Comparison of ENCODE assay signal across 8 cellular contexts in the genomic region with DNA sequence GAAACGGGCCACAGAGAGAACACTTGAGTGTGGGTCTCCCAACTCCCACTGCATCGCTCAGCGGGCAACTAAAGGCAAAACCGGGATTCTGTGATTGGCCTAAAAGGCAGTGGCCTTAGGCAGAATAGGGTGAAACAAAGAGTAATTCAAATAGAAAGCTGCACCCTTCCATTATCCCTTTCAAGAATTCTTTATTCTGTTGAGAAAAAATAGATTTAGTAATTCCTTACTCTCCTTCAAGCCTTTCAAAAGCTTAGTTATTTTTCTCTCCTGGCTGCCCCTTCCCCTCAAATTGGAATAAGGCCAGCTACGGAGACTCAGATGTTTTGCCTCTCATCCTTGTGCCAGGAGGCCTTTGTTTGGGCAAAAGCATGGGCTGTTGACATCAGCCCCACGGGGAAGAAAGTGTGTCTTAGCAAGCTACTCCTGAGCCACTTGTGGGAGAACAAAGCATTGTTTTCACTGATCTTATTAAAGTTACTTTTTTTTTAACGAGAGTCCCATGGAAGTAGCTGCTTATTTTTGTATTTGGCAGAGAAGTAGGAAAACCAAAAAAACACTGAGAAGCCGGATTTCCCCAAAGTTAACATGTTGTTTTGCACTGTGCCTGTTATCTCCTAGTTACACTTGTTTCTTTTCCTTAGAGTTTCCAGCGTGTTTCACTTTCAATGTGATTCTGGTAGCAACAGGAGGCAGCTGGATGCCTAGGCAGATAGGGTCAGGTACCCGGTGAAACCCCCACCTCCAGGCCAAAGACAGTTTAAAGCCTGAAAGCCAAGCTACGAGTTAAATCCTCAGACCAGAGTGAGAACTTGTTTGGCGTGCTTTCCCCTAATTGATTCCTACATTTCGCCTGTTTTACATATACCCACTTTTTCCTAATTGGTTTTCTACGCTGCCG. TPM values are rescaled to one million over a fixed set of nuclear protein-coding genes. Genes with fewer than 3 reads are reported as not detected.
DNase-seq lines count a peak whose midpoint lies in the region; ATAC-seq, FAIRE-seq and TF ChIP-seq lines count a peak whose summit lies in the region.

No MANE protein-coding gene starts in this region.

- H3K27ac Mint-ChIP-seq in endothelial cell (ENCODE audit: unreplicated experiment) (peak overlapping the region; percentile 93), neural progenitor cell (no peak overlapping the region)

- no peak for TF ChIP-seq CTCF in endothelial cell (IDR thresholded peaks at IDR 0.05; ENCODE audit: unreplicated experiment)
- no peak for TF ChIP-seq CTCF in neural progenitor cell (IDR thresholded peaks at IDR 0.05)

- H2AFZ ChIP-seq in neural progenitor cell (replicated peaks): no peak overlapping the region

- no peak overlapping the region for H3K27ac ChIP-seq in neural progenitor cell

- DNase-seq in GM19239 (ENCODE audit: insufficient read length, low spot score): no peak
- DNase-seq in RKO (ENCODE audit: low spot score): peak; percentile 34
- DNase-seq in endothelial cell (ENCODE audit: low spot score): peak; percentile 12
- DNase-seq in neural progenitor cell (ENCODE audit: low spot score): peak; percentile 39
- DNase-seq in urothelium cell line (ENCODE audit: low spot score): no peak
- DNase-seq in amniotic stem cell (lab: John Stamatoyannopoulos, UW): no peak
- DNase-seq in HEK293T (ENCODE audit: extremely low spot score): no peak

- H3K27me3 Mint-ChIP-seq in endothelial cell (ENCODE audit: unreplicated experiment) (peaks cover 8% of the 10 kb centered on the region), neural progenitor cell (ENCODE audit: insufficient read depth, low read depth) (peaks cover 24% of the 10 kb centered on the region)

- CTCF ChIA-PET in HEK293T (lab: Yijun Ruan, JAX): interaction anchor here (0.7 kb wide), 1 partner anchor 181 kb away, joined by 3 read pairs; no protein-coding TSS in a partner anchor

- peaks cover 13% of the 10 kb centered on the region for H3K4me1 ChIP-seq in neural progenitor cell

- H3K36me3 Mint-ChIP-seq in endothelial cell (ENCODE audit: low read depth, unreplicated experiment) (peaks cover 12% of the 10 kb centered on the region), neural progenitor cell (peaks cover 17% of the 10 kb centered on the region)

- no peaks in the 10 kb centered on the region for H3K9me3 ChIP-seq in neural progenitor cell (ENCODE audit: low read depth)

- no peak for ATAC-seq in HG03354 (IDR thresholded peaks at IDR 0.05; ENCODE audit: poor library complexity, severe bottlenecking, unreplicated experiment)

- peaks cover 54% of the 10 kb centered on the region for H4K20me1 ChIP-seq in neural progenitor cell (ENCODE audit: low read depth)

- FAIRE-seq in GM19239 (lab: Jason Lieb, UNC) (peak; percentile 51), urothelium cell line (lab: Jason Lieb, UNC) (no peak)

- no peaks in the 10 kb centered on the region for H3K9me3 Mint-ChIP-seq in endothelial cell (ENCODE audit: unreplicated experiment)
- H3K9me3 Mint-ChIP-seq in neural progenitor cell: peaks cover 4% of the 10 kb centered on the region

- H3K36me3 ChIP-seq in neural progenitor cell: no peaks in the 10 kb centered on the region

- H3K4me3 ChIP-seq in neural progenitor cell: peak overlapping the region; percentile 93

- peaks cover 59% of the 10 kb centered on the region for H3K79me2 ChIP-seq in neural progenitor cell (ENCODE audit: low read depth)

- POLR2A ChIA-PET in HEK293T (lab: Yijun Ruan, JAX): interaction anchor here (1.5 kb wide), 1 partner anchor 207 kb away, joined by 3 read pairs; a partner anchor contains a TSS

- peaks cover 6% of the 10 kb centered on the region for H3K27me3 ChIP-seq in neural progenitor cell

- H3K9ac ChIP-seq in neural progenitor cell: no peak overlapping the region

- H3F3A ChIP-seq in neural progenitor cell (ENCODE audit: low read depth): peaks cover 41% of the 10 kb centered on the region

- H3K4me2 ChIP-seq in neural progenitor cell: peak overlapping the region; percentile 96

- H3K4me1 Mint-ChIP-seq in endothelial cell (ENCODE audit: unreplicated experiment) (peaks cover 31% of the 10 kb centered on the region), neural progenitor cell (peaks cover 26% of the 10 kb centered on the region)

- H3K4me3 Mint-ChIP-seq in endothelial cell (ENCODE audit: unreplicated experiment) (peak overlapping the region; percentile 98), neural progenitor cell (peak overlapping the region; percentile 96)

TF ChIP-seq in HEK293T, 16 proteins besides CTCF, POLR2A, EP300 and RAD21:
- TF ChIP-seq SUZ12 (IDR thresholded peaks at IDR 0.05) (no peak), ELF4 (IDR thresholded peaks at IDR 0.05) (no peak)
TF ChIP-seq in HEK293T: peak in this region for 0.

RNA-seq across cellular contexts. Expression of a gene that starts 2.2 kb away (rescaled TPM):
- total RNA-seq in endothelial cell (ENCODE audit: unreplicated experiment) (82.4 TPM), neural progenitor cell (ENCODE audit: low replicate concordance) (27.3 and 39.2 TPM in 2 replicates)

Comparison
In these comparisons a context has a peak if more than half of its experiments do, and no peak if none do; other contexts are left out.
1. DNase-seq: peak in RKO (single experiment), endothelial cell (single experiment) and neural progenitor cell (single experiment); none in GM19239 (single experiment), urothelium cell line (single experiment), amniotic stem cell (single experiment) and HEK293T (single experiment).